ENCODE assay signal across 25 cellular contexts in the genomic region with DNA sequence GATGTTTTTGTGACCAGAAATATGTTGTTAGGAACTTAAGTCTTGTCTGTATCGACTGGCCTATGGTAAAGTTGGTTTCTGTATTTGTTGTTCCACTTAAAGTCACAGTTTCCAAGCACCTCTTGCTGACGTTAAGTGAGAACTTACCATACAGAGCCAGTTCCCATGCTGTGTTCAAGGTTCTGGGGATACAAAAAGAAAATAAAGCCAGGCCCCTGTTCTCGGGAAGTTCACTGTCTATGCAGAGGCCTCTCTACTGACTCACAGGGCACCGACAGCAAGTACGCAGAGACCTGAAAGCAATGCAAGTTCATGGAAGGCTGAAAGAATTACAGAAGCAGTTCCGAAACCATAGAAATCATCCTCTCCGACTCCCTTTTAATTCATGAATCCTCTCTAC.
"Had no signal": no experiment of that assay in that cellular context is flagged by ENCODE, and none has a peak within 500 bp of the region (broad histone marks: within the 10 kb centered on the region; RNA-seq: fewer than 3 reads in every experiment).

No MANE protein-coding gene starts in this region.

- H3K4me3 ChIP-seq: left lung, lower lobe of right lung, neural progenitor cell, right atrium auricular region, right lobe of liver, smooth muscle cell, tibial nerve, upper lobe of left lung, vagina had no signal

- H3K36me3 ChIP-seq: left lung, lower lobe of right lung, neural progenitor cell, neutrophil, right atrium auricular region, right lobe of liver, tibial nerve, upper lobe of left lung, vagina had no signal

- ATAC-seq: left colon; left lung; lower lobe of right lung; naive thymus-derived CD8-positive, alpha-beta T cell; right lobe of liver; stimulated activated memory B cell treated with anti-CD40 and anti-IgM and Interleukin-4, amounts not matched to agents 10 μg/mL and 1 μg/mL and 100 μg/mL, for 72 hours; stimulated activated naive CD8-positive, alpha-beta T cell treated with anti-CD3 and anti-CD28 coated beads, Interleukin-15, amount 100 ng/mL, for 72 hours had no signal

- H3K27ac ChIP-seq: left lung, lower lobe of right lung, neural progenitor cell, neutrophil, right atrium auricular region, right lobe of liver, tibial nerve, upper lobe of left lung, vagina had no signal

- H3K27me3 ChIP-seq: left lung, neural progenitor cell, right atrium auricular region, right lobe of liver, tibial nerve, upper lobe of left lung, vagina had no signal

- DNase-seq: hippocampal formation; kidney; left colon; left lung; lower lobe of right lung; mammary epithelial cell; mesenchymal stem cell; naive thymus-derived CD8-positive, alpha-beta T cell; occipital lobe; right lobe of liver; stimulated activated CD4-positive, alpha-beta T cell treated with anti-CD3 and anti-CD28 coated beads, Interleukin-1b, Interleukin-23, amount 100 ng/mL, for 48 hours; stimulated activated CD4-positive, alpha-beta T cell treated with anti-CD3 and anti-CD28 coated beads, Interleukin-2, amount 100 ng/mL, for 48 hours; stimulated activated CD4-positive, alpha-beta T cell treated with anti-CD3 and anti-CD28 coated beads, Interleukin-4, amount 100 ng/mL, for 4 hours; stimulated activated CD8-positive, alpha-beta memory T cell treated with anti-CD3 and anti-CD28 coated beads, Interleukin-4, amount 100 ng/mL, for 48 hours; stimulated activated naive CD4-positive, alpha-beta T cell treated with Interleukin-2 at 50 U/mL for 16 hours; stimulated activated naive CD8-positive, alpha-beta T cell treated with anti-CD3 and anti-CD28 coated beads, Interleukin-15, amount 100 ng/mL, for 72 hours; substantia nigra; upper lobe of left lung had no signal
